23 cellular contexts compared by ENCODE assay signal in genomic region chr12:108608616-108609015, GRCh38. TPM values are rescaled to one million over a fixed set of nuclear protein-coding genes. Genes with fewer than 3 reads are reported as not detected.
A peak's percentile ranks its signal among the peaks of the same experiment; 100 is the strongest.
DNase-seq lines count a peak whose midpoint lies in the region; ATAC-seq, FAIRE-seq and TF ChIP-seq lines count a peak whose summit lies in the region.
"Had no signal": no experiment of that assay in that cellular context is flagged by ENCODE, and none has a peak within 500 bp of the region (broad histone marks: within the 10 kb centered on the region; RNA-seq: fewer than 3 reads in every experiment).

No MANE protein-coding gene starts in this region.

- no peak for TF ChIP-seq CTCF in H1 (IDR thresholded peaks at IDR 0.05; ENCODE audit: control extremely low read depth in 1 of 3, insufficient read depth in 1 of 3, low read depth in 1 of 3, low read length in 3 of 3)

- WGBS in H1 (ENCODE audit: extremely low coverage in 1 of 2, insufficient coverage in 1 of 2, insufficient read length in 1 of 2, insufficient replicate concordance in 2 of 2, low coverage in 1 of 2, low lambda C conversion rate in 2 of 2, missing lambda C conversion rate in 1 of 2), 2 experiments, result 94% methylated on average over 5 of the region's 5 CpGs; no CpG with 5 or more reads in 1 of the 2 experiments
- WGBS in neuronal stem cell (ENCODE audit: extremely low coverage in 2 of 2, insufficient read length in 2 of 2, insufficient replicate concordance in 1 of 2), 2 donors, result no CpG with 5 or more reads among the region's 5 CpGs

- H3K27me3 ChIP-seq in H1 (replicated peaks in 1 of 4; ENCODE audit: control insufficient read depth in 3 of 4, extremely low read depth in 1 of 4, insufficient read depth in 3 of 4, low read length in 3 of 4) (no peaks in the 10 kb centered on the region), neuronal stem cell (ENCODE audit: control insufficient read depth in 3 of 3, insufficient read depth in 3 of 3, low read depth in 1 of 3, low read length in 3 of 3) (peaks cover 0 to 21% (median 0%) of the 10 kb centered on the region in 3 experiments)

- peaks cover 10% of the 10 kb centered on the region for H3K9me3 Mint-ChIP-seq in activated CD4-positive, alpha-beta T cell treated with anti-CD3 and anti-CD28 coated beads, Interleukin-2, amount 10 ng/mL, durations not matched to agents 24 days and 14 days
- H3K9me3 Mint-ChIP-seq: CD8-positive, alpha-beta T cell; HFFc6; IgD-negative memory B cell had no signal

- CTCF ChIA-PET in H1 (lab: Charles Lee; ENCODE audit: partially characterized antibody), result interaction anchor here (1.0 to 22.5 kb wide), 7 partner anchors 9 to 196 kb away, joined by 3 to 523 read pairs (median 3); partner anchors contain the start of genes ISCU, SART3 and TMEM119

- H2BK12ac ChIP-seq in H1 (ENCODE audit: low read depth, low read length) (0 out of 2 replicates have a peak overlapping the region, but pooled peaks have one; percentile 12), neuronal stem cell (ENCODE audit: low read length) (no peak overlapping the region)

- no peak overlapping the region for H3K4ac ChIP-seq in H1 (replicated peaks; ENCODE audit: insufficient read length, low read depth, low read length)
- H3K4ac ChIP-seq in neuronal stem cell (ENCODE audit: low read length), result no peak overlapping the region

- DNase-seq in activated CD4-positive, alpha-beta T cell treated with anti-CD3 and anti-CD28 coated beads, Interleukin-2, amount 10 ng/mL, durations not matched to agents 24 days and 14 days, result peak; percentile 55
- no peak for DNase-seq in activated CD4-positive, alpha-beta T cell treated with anti-CD3 and anti-CD28 coated beads, Interleukin-2, amount 50 U/mL, for 48 hours
- DNase-seq in H1 (ENCODE audit: low read depth in 1 of 2, low spot score in 2 of 2), result no peak
- DNase-seq in neuronal stem cell (ENCODE audit: low spot score), result no peak
- DNase-seq in SW480 (ENCODE audit: low spot score), result no peak
- no peak for DNase-seq in GF-D8 (lab: John Stamatoyannopoulos, UW)
- DNase-seq: AML-193; Calu3; CD8-positive, alpha-beta T cell; DMS 273 treated with DMSO at 0.1 percent for 48 hours; DMS53; DND-41; EL; HFFc6 had no signal

- H3K56ac ChIP-seq in H1 (replicated peaks; ENCODE audit: insufficient read length, low read depth, low read length), result no peak overlapping the region

- H3K4me3 ChIP-seq in H1 (ENCODE audit: extremely low read depth in 1 of 4, insufficient read depth in 2 of 4, low read depth in 3 of 4, low read length in 4 of 4) (no peak overlapping the region), neuronal stem cell (ENCODE audit: low read length in 2 of 2) (no peak overlapping the region)
- H3K4me3 ChIP-seq: A549 had no signal

- H2BK120ac ChIP-seq in H1 (replicated peaks; ENCODE audit: low read depth, low read length), result no peak overlapping the region
- H2BK120ac ChIP-seq in neuronal stem cell (ENCODE audit: low read depth, low read length), result no peak overlapping the region

- H3K4me3 Mint-ChIP-seq in activated CD4-positive, alpha-beta T cell treated with anti-CD3 and anti-CD28 coated beads, Interleukin-2, amount 10 ng/mL, durations not matched to agents 24 days and 14 days, result no peak overlapping the region
- H3K4me3 Mint-ChIP-seq: CD8-positive, alpha-beta T cell; HFFc6; IgD-negative memory B cell had no signal

- H3K36me3 ChIP-seq in H1 (ENCODE audit: control insufficient read depth in 2 of 4, insufficient read depth in 4 of 4, low read length in 3 of 4) (no peaks in the 10 kb centered on the region), neuronal stem cell (replicated peaks in 1 of 2; ENCODE audit: control insufficient read depth in 2 of 2, insufficient read depth in 2 of 2, low read length in 2 of 2) (no peaks in the 10 kb centered on the region)

- intact Hi-C loops in activated CD4-positive, alpha-beta T cell treated with anti-CD3 and anti-CD28 coated beads, Interleukin-2, amount 10 ng/mL, durations not matched to agents 24 days and 14 days (cut with micrococcal nuclease), result no loop called here

- H3K4me2 ChIP-seq in H1 (ENCODE audit: insufficient read depth in 1 of 2, low read depth in 2 of 2, low read length in 2 of 2) (no peak overlapping the region), neuronal stem cell (ENCODE audit: insufficient read depth, low read length, poor library complexity, severe bottlenecking) (no peak overlapping the region)
- H3K4me2 ChIP-seq: A549 had no signal

- TF ChIP-seq EP300 in H1 (IDR thresholded peaks at IDR 0.05; ENCODE audit: borderline replicate concordance in 1 of 2, low read depth in 2 of 2, low read length in 2 of 2), result no peak

- H3K4me1 ChIP-seq in H1 (replicated peaks in 1 of 4; ENCODE audit: control insufficient read depth in 3 of 4, insufficient read depth in 4 of 4, low read length in 3 of 4) (peaks cover 0 to 13% (median 1%) of the 10 kb centered on the region in 4 experiments; a peak in 4 of 7 replicates), neuronal stem cell (ENCODE audit: control insufficient read depth in 2 of 2, insufficient read depth in 1 of 2, low read depth in 1 of 2, low read length in 2 of 2) (peaks cover 0 to 10% of the 10 kb centered on the region in 2 donors)

- H2BK15ac ChIP-seq in H1 (ENCODE audit: low read length) (no peak overlapping the region), neuronal stem cell (ENCODE audit: low read length) (peak overlapping the region; percentile 68)

- peak overlapping the region; percentile 10; the same call in 1 of the 2 replicates for H2BK5ac ChIP-seq in H1 (ENCODE audit: low read depth, low read length)
- no peak overlapping the region for H2BK5ac ChIP-seq in neuronal stem cell (ENCODE audit: low read length)

- H3K27ac ChIP-seq in H1 (ENCODE audit: low read depth, low read length) (no peak overlapping the region), neuronal stem cell (replicated peaks; ENCODE audit: low read length) (no peak overlapping the region)
- H3K27ac ChIP-seq: 22Rv1, A549 had no signal

- H3K79me1 ChIP-seq in H1 (ENCODE audit: low read depth, low read length) (no peaks in the 10 kb centered on the region), neuronal stem cell (ENCODE audit: low read depth, low read length) (no peaks in the 10 kb centered on the region)

- 0 out of 2 replicates have a peak overlapping the region, but pooled peaks have one; percentile 18 for H2BK20ac ChIP-seq in H1 (ENCODE audit: low read length)

- H3K9me3 ChIP-seq in H1 (ENCODE audit: insufficient read depth in 2 of 2, low read depth in 1 of 2, low read length in 1 of 2) (no peaks in the 10 kb centered on the region), neuronal stem cell (replicated peaks in 1 of 2; ENCODE audit: control insufficient read depth in 2 of 2, insufficient read depth in 1 of 2, low read depth in 1 of 2, low read length in 2 of 2) (peaks cover 0 to 3% of the 10 kb centered on the region in 2 donors)
- H3K9me3 ChIP-seq: A549 had no signal

- H4K8ac ChIP-seq in H1 (ENCODE audit: extremely low read depth, insufficient read depth, low read length), result no peak overlapping the region
- no peak overlapping the region for H4K8ac ChIP-seq in neuronal stem cell (ENCODE audit: low read depth, low read length)

- H3K27me3 Mint-ChIP-seq in activated CD4-positive, alpha-beta T cell treated with anti-CD3 and anti-CD28 coated beads, Interleukin-2, amount 10 ng/mL, durations not matched to agents 24 days and 14 days, result peaks cover 10% of the 10 kb centered on the region

- H3K18ac ChIP-seq in H1 (ENCODE audit: extremely low read depth, low read length), result no peak overlapping the region; the same call in 1 of the 2 replicates
- H3K18ac ChIP-seq in neuronal stem cell (ENCODE audit: low read length), result no peak overlapping the region

- TF ChIP-seq RAD21 in H1 (IDR thresholded peaks at IDR 0.05 in 1 of 2, conservative IDR thresholded peaks at IDR 0.05 in 1 of 2; ENCODE audit: low read depth in 2 of 2, low read length in 2 of 2), result no peak

- no peak overlapping the region for H3K27ac Mint-ChIP-seq in activated CD4-positive, alpha-beta T cell treated with anti-CD3 and anti-CD28 coated beads, Interleukin-2, amount 10 ng/mL, durations not matched to agents 24 days and 14 days
- H3K27ac Mint-ChIP-seq: CD8-positive, alpha-beta T cell; HFFc6 had no signal

- ATAC-seq in SK-N-SH treated with all-trans-retinoic acid at 6 μM for 48 hours, result no peak
- ATAC-seq: A549; CD8-positive, alpha-beta T cell; HCT116 had no signal

- H4K5ac ChIP-seq in H1 (ENCODE audit: insufficient read length, low read depth, low read length), result no peak overlapping the region

- H2AFZ ChIP-seq in H1 (ENCODE audit: low read length) (no peak overlapping the region), neuronal stem cell (ENCODE audit: low read length) (no peak overlapping the region)

- POLR2A ChIA-PET in H1 (lab: Charles Lee; ENCODE audit: partially characterized antibody), result interaction anchor here (0.6 to 2.0 kb wide), 9 partner anchors 8 to 839 kb away, joined by 3 to 6 read pairs (median 4); partner anchors contain the start of genes ISCU, SART3 and TMEM119

- peaks cover 11% of the 10 kb centered on the region for H3K4me1 Mint-ChIP-seq in activated CD4-positive, alpha-beta T cell treated with anti-CD3 and anti-CD28 coated beads, Interleukin-2, amount 10 ng/mL, durations not matched to agents 24 days and 14 days

- FAIRE-seq in H1 (lab: Jason Lieb, UNC), result no peak
- FAIRE-seq: A549, GM12891, GM19239, H54, HTR-8/SVneo had no signal

- H4K91ac ChIP-seq in H1 (replicated peaks; ENCODE audit: insufficient read length, low read length), result peak overlapping the region; percentile 17
- no peak overlapping the region for H4K91ac ChIP-seq in neuronal stem cell (ENCODE audit: low read depth, low read length, poor library complexity)

- H3K23me2 ChIP-seq in H1 (ENCODE audit: low read depth, low read length), result peaks cover 9% of the 10 kb centered on the region; the same call in 1 of the 2 replicates

- H3K14ac ChIP-seq in H1 (ENCODE audit: insufficient read length), result no peak overlapping the region
- no peak overlapping the region for H3K14ac ChIP-seq in neuronal stem cell (ENCODE audit: low read length)

- H3K23ac ChIP-seq in H1 (ENCODE audit: insufficient read length), result no peak overlapping the region
- H3K23ac ChIP-seq in neuronal stem cell (ENCODE audit: low read depth, low read length, poor library complexity), result no peak overlapping the region

- no peaks in the 10 kb centered on the region for H4K20me1 ChIP-seq in H1 (replicated peaks in 1 of 2; ENCODE audit: control insufficient read depth in 1 of 2, insufficient read depth in 2 of 2, low read length in 2 of 2)

- no peaks in the 10 kb centered on the region for H3K79me2 ChIP-seq in H1 (ENCODE audit: control insufficient read depth in 1 of 2, insufficient read depth in 2 of 2, low read length in 2 of 2)

- no peaks in the 10 kb centered on the region for H3K36me3 Mint-ChIP-seq in activated CD4-positive, alpha-beta T cell treated with anti-CD3 and anti-CD28 coated beads, Interleukin-2, amount 10 ng/mL, durations not matched to agents 24 days and 14 days (ENCODE audit: low read depth)
- H3K36me3 Mint-ChIP-seq: CD8-positive, alpha-beta T cell had no signal

- no peak overlapping the region for H2AK5ac ChIP-seq in H1 (ENCODE audit: low read depth, low read length)
- H2AK5ac ChIP-seq in neuronal stem cell (ENCODE audit: low read depth, low read length), result peak overlapping the region; percentile 66

- H3K9ac ChIP-seq in H1 (replicated peaks in 1 of 4; ENCODE audit: extremely low read depth in 1 of 4, low read depth in 3 of 4, low read length in 3 of 4) (no peak overlapping the region), neuronal stem cell (ENCODE audit: low read depth, low read length, poor library complexity) (no peak overlapping the region)

- TF ChIP-seq POLR2A in H1 (IDR thresholded peaks at IDR 0.05; ENCODE audit: control extremely low read depth in 1 of 2, low read depth in 2 of 2, low read length in 2 of 2), result no peak

RNA-seq across cellular contexts. Expression of gene TMEM119, which starts 10.7 kb away (rescaled TPM):
- total RNA-seq in activated CD4-positive, alpha-beta T cell treated with anti-CD3 and anti-CD28 coated beads, Interleukin-2, amount 10 ng/mL, durations not matched to agents 24 days and 14 days, result 0.47 TPM in 1 of 2 replicates, not detected in the other
- total RNA-seq in H1 (2021; fragmentation: NEBNext Ultra II Directional; extraction: Animal tissue kit (Norgen Biotek cat#: 25700)), result 0.48 and 0.61 TPM in 2 replicates
- polyA plus RNA-seq in H1 (2011; rRNA removed), result 0.35 TPM in 2 replicates
- polyA plus RNA-seq in H1 (2011; cell fraction: cytosol; rRNA removed), result 0.41 TPM
- 0.27 TPM for polyA plus RNA-seq in H1 (2011; cell fraction: nucleus; rRNA removed)
- polyA plus RNA-seq in H1 (2012, experiment 1 of 2), result 0.16 to 0.42 TPM (median 0.24 TPM) in 4 replicates
- polyA plus RNA-seq in H1 (2012, experiment 2 of 2), result 0.26 TPM
- 0.55 TPM for polyA plus RNA-seq in H1 (2013, experiment 1 of 2)
- polyA plus RNA-seq in H1 (2013, experiment 2 of 2), result 0.68 TPM
- not detected in 2 replicates for polyA minus RNA-seq in H1 (2011; rRNA and poly(A)+ RNA removed)
- not detected for polyA minus RNA-seq in H1 (2011; cell fraction: cytosol; rRNA and poly(A)+ RNA removed)
- polyA minus RNA-seq in H1 (2011; cell fraction: nucleus; rRNA and poly(A)+ RNA removed), result not detected
- 0.68 TPM for polyA plus RNA-seq in neuronal stem cell (2013, experiment 1 of 2)
- polyA plus RNA-seq in neuronal stem cell (2013, experiment 2 of 2), result 0.73 TPM
- total RNA-seq: Calu3 had no signal
- polyA plus RNA-seq: A549 had no signal

RNA-seq across cellular contexts. Expression of gene SELPLG, which starts 25.1 kb away (rescaled TPM):
- 47.4 and 49.4 TPM in 2 replicates for total RNA-seq in activated CD4-positive, alpha-beta T cell treated with anti-CD3 and anti-CD28 coated beads, Interleukin-2, amount 10 ng/mL, durations not matched to agents 24 days and 14 days
- 0.13 TPM in 1 of 2 replicates, not detected in the other for total RNA-seq in H1 (2021; fragmentation: NEBNext Ultra II Directional; extraction: Animal tissue kit (Norgen Biotek cat#: 25700))
- 0.18 and 0.19 TPM in 2 replicates for polyA plus RNA-seq in H1 (2011; rRNA removed)
- 0.09 TPM for polyA plus RNA-seq in H1 (2011; cell fraction: cytosol; rRNA removed)
- polyA plus RNA-seq in H1 (2011; cell fraction: nucleus; rRNA removed), result 0.09 TPM
- polyA plus RNA-seq in H1 (2012, experiment 1 of 2), result 0.09 TPM in 1 of 4 replicates, not detected in the others
- not detected for polyA plus RNA-seq in H1 (2012, experiment 2 of 2)
- 0.08 TPM for polyA plus RNA-seq in H1 (2013, experiment 1 of 2)
- polyA plus RNA-seq in H1 (2013, experiment 2 of 2), result 0.06 TPM
- polyA minus RNA-seq in H1 (2011; rRNA and poly(A)+ RNA removed), result 0.10 TPM in 1 of 2 replicates, not detected in the other
- polyA minus RNA-seq in H1 (2011; cell fraction: cytosol; rRNA and poly(A)+ RNA removed), result not detected
- not detected for polyA minus RNA-seq in H1 (2011; cell fraction: nucleus; rRNA and poly(A)+ RNA removed)
- 0.11 TPM for polyA plus RNA-seq in neuronal stem cell (2013, experiment 1 of 2)
- 0.15 TPM for polyA plus RNA-seq in neuronal stem cell (2013, experiment 2 of 2)

RNA-seq across cellular contexts. Expression of gene ISCU, which starts 46.2 kb away (rescaled TPM):
- 61.5 and 66.1 TPM in 2 replicates for total RNA-seq in activated CD4-positive, alpha-beta T cell treated with anti-CD3 and anti-CD28 coated beads, Interleukin-2, amount 10 ng/mL, durations not matched to agents 24 days and 14 days
- total RNA-seq in H1 (2021; fragmentation: NEBNext Ultra II Directional; extraction: Animal tissue kit (Norgen Biotek cat#: 25700)), result 78.1 and 82.3 TPM in 2 replicates
- polyA plus RNA-seq in H1 (2011; rRNA removed), result 54.5 and 72.1 TPM in 2 replicates
- polyA plus RNA-seq in H1 (2011; cell fraction: cytosol; rRNA removed), result 78.1 TPM
- 62.2 TPM for polyA plus RNA-seq in H1 (2011; cell fraction: nucleus; rRNA removed)
- 90.4 to 92.7 TPM (median 91.1 TPM) in 4 replicates for polyA plus RNA-seq in H1 (2012, experiment 1 of 2)
- polyA plus RNA-seq in H1 (2012, experiment 2 of 2), result 48.9 TPM
- 70.5 TPM for polyA plus RNA-seq in H1 (2013, experiment 1 of 2)
- 70.7 TPM for polyA plus RNA-seq in H1 (2013, experiment 2 of 2)
- polyA minus RNA-seq in H1 (2011; rRNA and poly(A)+ RNA removed), result 43.8 and 59.1 TPM in 2 replicates
- polyA minus RNA-seq in H1 (2011; cell fraction: cytosol; rRNA and poly(A)+ RNA removed), result 19.7 TPM
- 42.0 TPM for polyA minus RNA-seq in H1 (2011; cell fraction: nucleus; rRNA and poly(A)+ RNA removed)
- 94.0 TPM for polyA plus RNA-seq in neuronal stem cell (2013, experiment 1 of 2)
- 89.8 TPM for polyA plus RNA-seq in neuronal stem cell (2013, experiment 2 of 2)

RNA-seq across cellular contexts. Expression of gene SART3, which starts 47.6 kb away (rescaled TPM):
- 89.1 and 90.5 TPM in 2 replicates for total RNA-seq in activated CD4-positive, alpha-beta T cell treated with anti-CD3 and anti-CD28 coated beads, Interleukin-2, amount 10 ng/mL, durations not matched to agents 24 days and 14 days
- total RNA-seq in H1 (2021; fragmentation: NEBNext Ultra II Directional; extraction: Animal tissue kit (Norgen Biotek cat#: 25700)), result 89.6 and 103 TPM in 2 replicates
- polyA plus RNA-seq in H1 (2011; rRNA removed), result 16.0 and 21.4 TPM in 2 replicates
- polyA plus RNA-seq in H1 (2011; cell fraction: cytosol; rRNA removed), result 38.1 TPM
- 57.9 TPM for polyA plus RNA-seq in H1 (2011; cell fraction: nucleus; rRNA removed)
- polyA plus RNA-seq in H1 (2012, experiment 1 of 2), result 66.9 to 81.1 TPM (median 74.1 TPM) in 4 replicates
- polyA plus RNA-seq in H1 (2012, experiment 2 of 2), result 10.3 TPM
- 46.8 TPM for polyA plus RNA-seq in H1 (2013, experiment 1 of 2)
- polyA plus RNA-seq in H1 (2013, experiment 2 of 2), result 41.7 TPM
- polyA minus RNA-seq in H1 (2011; rRNA and poly(A)+ RNA removed), result 53.9 and 54.8 TPM in 2 replicates
- polyA minus RNA-seq in H1 (2011; cell fraction: cytosol; rRNA and poly(A)+ RNA removed), result 43.7 TPM
- 142 TPM for polyA minus RNA-seq in H1 (2011; cell fraction: nucleus; rRNA and poly(A)+ RNA removed)
- polyA plus RNA-seq in neuronal stem cell (2013, experiment 1 of 2), result 39.6 TPM
- polyA plus RNA-seq in neuronal stem cell (2013, experiment 2 of 2), result 37.7 TPM

Comparison
In these comparisons a context has a peak if more than half of its experiments do, and no peak if none do; other contexts are left out.
1. RNA of gene SELPLG, which starts 25.1 kb away (total RNA-seq): 47.4 to 49.4 TPM in activated CD4-positive, alpha-beta T cell treated with anti-CD3 and anti-CD28 coated beads, Interleukin-2, amount 10 ng/mL, durations not matched to agents 24 days and 14 days; 0.13 TPM in H1; every median in the first group is over 10 times any median in the second.